ENCODE assay signal across 14 cellular contexts in genomic region chrX:7950865-7951264, GRCh38. TPM values are rescaled to one million over a fixed set of nuclear protein-coding genes. Genes with fewer than 3 reads are reported as not detected.
DNase-seq lines count a peak whose midpoint lies in the region; ATAC-seq and TF ChIP-seq lines count a peak whose summit lies in the region.
"Had no signal": no experiment of that assay in that cellular context is flagged by ENCODE, and none has a peak within 500 bp of the region (broad histone marks: within the 10 kb centered on the region; RNA-seq: fewer than 3 reads in every experiment).

No MANE protein-coding gene starts in this region.

- H3K4me1 Mint-ChIP-seq in Calu3 (ENCODE audit: low read depth, unreplicated experiment) = no peaks in the 10 kb centered on the region

- H3K27me3 Mint-ChIP-seq in Calu3 (ENCODE audit: unreplicated experiment) = no peaks in the 10 kb centered on the region

- H3K9me3 ChIP-seq in cardiac muscle cell (ENCODE audit: low read depth) (no peaks in the 10 kb centered on the region), esophagus squamous epithelium (no peaks in the 10 kb centered on the region)

- peak overlapping the region; percentile 86 for H3K27ac ChIP-seq in cardiac muscle cell
- H3K27ac ChIP-seq in esophagus squamous epithelium = no peak overlapping the region

- intact Hi-C loops in left ventricle myocardium superior (cut with micrococcal nuclease) (no loop called here), Calu3 (cut with micrococcal nuclease; ENCODE audit: unreplicated experiment) (no loop called here), esophagus squamous epithelium (cut with DNase I) (no loop called here)

- no peak overlapping the region for H3K4me3 ChIP-seq in cardiac muscle cell
- H3K4me3 ChIP-seq in esophagus squamous epithelium = no peak overlapping the region

- BruUV-seq in Calu3 (replicated peaks; lab: Mats Ljungman, UMichigan) = no TSS peak

- H3K4me1 ChIP-seq in cardiac muscle cell (ENCODE audit: low read depth) (peaks cover 58% of the 10 kb centered on the region), esophagus squamous epithelium (no peaks in the 10 kb centered on the region)

- ATAC-seq in left ventricle myocardium superior = no peak
- ATAC-seq in HG02588 (IDR thresholded peaks at IDR 0.05; ENCODE audit: unreplicated experiment) = peak; percentile 98
- peak; percentile 95 for ATAC-seq in HG03354 (IDR thresholded peaks at IDR 0.05; ENCODE audit: poor library complexity, severe bottlenecking, unreplicated experiment)

- CTCF ChIA-PET in Calu3 (lab: Charles Lee) = no interaction called here

- H3K9me3 Mint-ChIP-seq in Calu3 (ENCODE audit: low read depth, unreplicated experiment) = no peaks in the 10 kb centered on the region

- no peak for TF ChIP-seq POLR2A in esophagus squamous epithelium (IDR thresholded peaks at IDR 0.05)

- H3K36me3 ChIP-seq in cardiac muscle cell (no peaks in the 10 kb centered on the region), esophagus squamous epithelium (no peaks in the 10 kb centered on the region)

- H3K36me3 Mint-ChIP-seq in Calu3 (ENCODE audit: insufficient read depth, unreplicated experiment) = no peaks in the 10 kb centered on the region

- no peak overlapping the region for H3K4me3 Mint-ChIP-seq in Calu3 (ENCODE audit: low read depth, unreplicated experiment)

- 80 to 90% methylated on average over 2 of the region's 2 CpGs for WGBS in esophagus squamous epithelium, 2 donors

- no peak for TF ChIP-seq CTCF in cardiac muscle cell (IDR thresholded peaks at IDR 0.05; ENCODE audit: low read depth, low read length)
- no peak for TF ChIP-seq CTCF in Calu3 (IDR thresholded peaks at IDR 0.05; ENCODE audit: unreplicated experiment)
- no peak for TF ChIP-seq CTCF in esophagus squamous epithelium (IDR thresholded peaks at IDR 0.05)

- no peak overlapping the region for H3K27ac Mint-ChIP-seq in Calu3 (ENCODE audit: unreplicated experiment)

- H3K27me3 ChIP-seq in cardiac muscle cell (no peaks in the 10 kb centered on the region), esophagus squamous epithelium (no peaks in the 10 kb centered on the region)

- DNase-seq in cardiac muscle cell (ENCODE audit: low read depth in 1 of 2, low spot score in 1 of 2) (peak in 1 of 2 donors; percentile 32), left ventricle myocardium superior (no peak), Calu3 (no peak), HPDE6-E6E7 (ENCODE audit: extremely low spot score) (no peak), NCI-H345 treated with DMSO at 0.1 percent for 48 hours (lab: John Stamatoyannopoulos, UW; ENCODE audit: unreplicated experiment) (no peak), esophagus squamous epithelium (lab: John Stamatoyannopoulos, UW) (no peak)
- DNase-seq: 8988T; activated CD4-positive, alpha-beta T cell treated with anti-CD3 and anti-CD28 coated beads for 48 hours; activated naive CD4-positive, alpha-beta T cell treated with anti-CD3 and anti-CD28 coated beads, Interleukin-2, amount 50 U/mL, for 16 hours; KBM-7; NCI-H345; stimulated activated CD4-positive, alpha-beta T cell treated with anti-CD3 and anti-CD28 coated beads, Interleukin-1b, Interleukin-23, amount 100 ng/mL, for 48 hours had no signal

RNA-seq across cellular contexts. Expression of gene PNPLA4, which starts 23.7 kb away (rescaled TPM):
- 56.2 and 58.5 TPM in 2 replicates for total RNA-seq in cardiac muscle cell
- 70.4 and 72.6 TPM in 2 replicates for polyA plus RNA-seq in cardiac muscle cell
- total RNA-seq in left ventricle myocardium superior = 38.4 TPM
- total RNA-seq in Calu3 (2022) = 13.7 and 14.8 TPM in 2 replicates
- total RNA-seq in esophagus squamous epithelium = 10 to 100 TPM in 2 of 4 donors, 1 to 10 TPM in 2; 8.6 to 33.8 (median 12.7) TPM
